In the genomic region with DNA sequence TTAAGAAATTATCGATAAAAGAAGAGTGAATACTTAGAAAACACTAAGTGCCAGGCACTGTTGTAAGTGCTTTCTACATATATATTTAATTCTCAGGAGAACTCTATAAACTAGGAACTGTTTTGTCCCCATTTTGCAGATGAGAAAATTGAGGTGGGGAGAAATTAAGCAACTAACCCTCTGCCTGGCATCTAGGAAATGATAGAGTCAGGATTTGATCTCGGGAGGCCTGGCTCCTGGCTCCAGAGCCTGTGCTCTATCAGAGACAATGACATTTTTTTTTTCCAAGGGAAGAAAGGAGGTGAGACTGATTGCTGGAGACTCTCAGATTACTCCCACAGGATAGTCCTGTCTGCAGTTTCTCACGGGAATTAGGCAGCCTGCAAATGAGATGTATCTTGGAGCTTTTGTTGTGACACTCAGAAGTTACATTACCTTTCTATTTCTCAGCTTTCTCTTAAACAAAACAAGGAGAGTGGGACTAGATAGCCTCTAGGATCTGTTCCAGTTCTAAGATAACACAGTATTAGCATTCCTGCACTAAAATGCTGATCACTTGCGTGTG, we compare ENCODE assay signal across 1 cellular context.
TF ChIP-seq lines count a peak whose summit lies in the region.

No MANE protein-coding gene starts in this region.

TF ChIP-seq in HEK293T, 16 proteins besides CTCF, POLR2A, EP300 and RAD21:
- TF ChIP-seq SUZ12 (IDR thresholded peaks at IDR 0.05) (no peak), SP1 (IDR thresholded peaks at IDR 0.05) (no peak), LEF1 (IDR thresholded peaks at IDR 0.05; ENCODE audit: borderline replicate concordance) (no peak), ELF4 (IDR thresholded peaks at IDR 0.05) (no peak), BHLHE40 (IDR thresholded peaks at IDR 0.05; ENCODE audit: borderline replicate concordance) (no peak), FOXA1 (IDR thresholded peaks at IDR 0.05) (no peak), L3MBTL2 (conservative IDR thresholded peaks at IDR 0.05) (no peak), TARDBP (IDR thresholded peaks at IDR 0.05) (no peak), NFRKB (IDR thresholded peaks at IDR 0.05) (no peak), FOXK2 (IDR thresholded peaks at IDR 0.05) (no peak), FOXM1 (IDR thresholded peaks at IDR 0.05; ENCODE audit: borderline replicate concordance) (no peak), CTBP1 (IDR thresholded peaks at IDR 0.05; ENCODE audit: borderline replicate concordance) (no peak), ARNT (IDR thresholded peaks at IDR 0.05) (no peak)
